In the genomic region with DNA sequence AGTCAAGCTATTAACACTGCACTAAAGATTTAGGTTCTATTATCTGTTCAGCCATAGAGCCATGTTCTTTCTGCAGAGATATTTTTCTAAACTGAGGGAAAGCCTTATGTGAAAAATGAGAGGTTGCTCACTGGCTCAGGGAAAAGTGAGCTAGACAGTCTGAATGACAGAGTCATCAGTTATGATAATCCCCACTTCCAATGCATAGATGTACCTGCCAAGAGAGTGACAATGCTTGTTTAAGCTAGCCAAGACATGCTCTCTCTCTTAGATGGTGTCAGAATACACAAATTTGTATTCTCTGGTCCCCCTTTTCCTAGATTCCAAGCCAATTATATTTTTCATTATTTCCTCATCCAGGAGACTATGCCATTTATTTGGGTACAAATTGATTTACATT, we compare ENCODE assay signal across 17 cellular contexts.
"Had no signal": no experiment of that assay in that cellular context is flagged by ENCODE, and none has a peak within 500 bp of the region (broad histone marks: within the 10 kb centered on the region; RNA-seq: fewer than 3 reads in every experiment).

No MANE protein-coding gene starts in this region.

- H3K4me3 ChIP-seq: colonic mucosa, esophagus muscularis mucosa, psoas muscle, right lobe of liver had no signal

- H3K27ac ChIP-seq: colonic mucosa, esophagus muscularis mucosa, neutrophil, psoas muscle, right lobe of liver had no signal

- ATAC-seq: left cardiac atrium; left ventricle myocardium superior; naive thymus-derived CD4-positive, alpha-beta T cell; right lobe of liver; stimulated activated naive B cell treated with anti-CD40 and anti-IgM and Interleukin-4, amounts not matched to agents 10 μg/mL and 1 μg/mL and 100 μg/mL, for 72 hours; stimulated activated naive CD8-positive, alpha-beta T cell treated with anti-CD3 and anti-CD28 coated beads, Interleukin-15, amount 100 ng/mL, for 72 hours had no signal

- H3K36me3 ChIP-seq: colonic mucosa, esophagus muscularis mucosa, neutrophil, right lobe of liver had no signal

- DNase-seq: colonic mucosa; dermis blood vessel endothelial cell; foreskin fibroblast; immature natural killer cell; kidney; left cardiac atrium; left ventricle myocardium superior; naive thymus-derived CD4-positive, alpha-beta T cell; psoas muscle; retina; right lobe of liver; stimulated activated CD4-positive, alpha-beta T cell treated with anti-CD3 and anti-CD28 coated beads, Interleukin-2, amount 100 ng/mL, for 24 hours; stimulated activated CD4-positive, alpha-beta T cell treated with anti-CD3 and anti-CD28 coated beads, Interleukin-4, amount 100 ng/mL, for 4 hours; stimulated activated naive B cell treated with anti-CD40 and anti-IgM and Interleukin-4, amounts not matched to agents 10 μg/mL and 1 μg/mL and 100 μg/mL, for 72 hours; stimulated activated naive CD8-positive, alpha-beta T cell treated with anti-CD3 and anti-CD28 coated beads, Interleukin-15, amount 100 ng/mL, for 72 hours had no signal

- H3K27me3 ChIP-seq: colonic mucosa, esophagus muscularis mucosa, right lobe of liver had no signal

- H3K4me1 ChIP-seq: colonic mucosa had no signal

- H3K9me3 ChIP-seq: colonic mucosa, esophagus muscularis mucosa, neutrophil, psoas muscle, right lobe of liver had no signal
